Comparison of ENCODE assay signal across 9 cellular contexts in genomic region chr11:14380125-14380936, GRCh38. TPM values are rescaled to one million over a fixed set of nuclear protein-coding genes. Genes with fewer than 3 reads are reported as not detected.
DNase-seq lines count a peak whose midpoint lies in the region; ATAC-seq and TF ChIP-seq lines count a peak whose summit lies in the region.
"Had no signal": no experiment of that assay in that cellular context is flagged by ENCODE, and none has a peak within 500 bp of the region (broad histone marks: within the 10 kb centered on the region; RNA-seq: fewer than 3 reads in every experiment).

No MANE protein-coding gene starts in this region.

- ATAC-seq in HG03521 (IDR thresholded peaks at IDR 0.05; ENCODE audit: unreplicated experiment) = no peak

- TF ChIP-seq POLR2A in esophagus muscularis mucosa (IDR thresholded peaks at IDR 0.05; ENCODE audit: low read depth) = no peak

- WGBS in esophagus muscularis mucosa = 78% methylated on average over 14 of the region's 14 CpGs
- no CpG with 5 or more reads among the region's 14 CpGs for whole genome bisulfite sequencing in trophoblast cell (ENCODE audit: extremely low coverage, insufficient coverage, insufficient read length)

- H3K36me3 Mint-ChIP-seq in CD8-positive, alpha-beta memory T cell = peaks cover 0 to 4% (median 0%) of the 10 kb centered on the region in 3 donors

- no peak overlapping the region for H2AFZ ChIP-seq in trophoblast cell (ENCODE audit: insufficient read depth, low read length, poor library complexity)

- H3K36me3 ChIP-seq in CD8-positive, alpha-beta memory T cell (ENCODE audit: insufficient read depth, low read length) = no peaks in the 10 kb centered on the region
- H3K36me3 ChIP-seq in esophagus muscularis mucosa (no peaks in the 10 kb centered on the region), trophoblast cell (ENCODE audit: control insufficient read depth in 1 of 2, insufficient read depth in 2 of 2, low read length in 2 of 2) (no peaks in the 10 kb centered on the region)

- H3K4me3 ChIP-seq in CD8-positive, alpha-beta memory T cell (ENCODE audit: low read length) = peak overlapping the region; percentile 61
- H3K4me3 ChIP-seq in esophagus muscularis mucosa (peak overlapping the region; percentile 56 to 65 (median 58)), trophoblast cell (ENCODE audit: low read depth, low read length) (no peak overlapping the region)

- H3K4me2 ChIP-seq in trophoblast cell (ENCODE audit: low read length) = peak overlapping the region; percentile 98

- H4K8ac ChIP-seq in trophoblast cell (ENCODE audit: low read depth, low read length) = no peak overlapping the region

- no peak overlapping the region for H4K91ac ChIP-seq in trophoblast cell (ENCODE audit: low read depth, low read length)

- peaks cover 7% of the 10 kb centered on the region for H3K27me3 ChIP-seq in CD8-positive, alpha-beta memory T cell (ENCODE audit: insufficient read depth, low read length, poor library complexity, severe bottlenecking)
- H3K27me3 ChIP-seq in esophagus muscularis mucosa = no peaks in the 10 kb centered on the region
- peaks cover 10% of the 10 kb centered on the region for H3K27me3 ChIP-seq in trophoblast cell (ENCODE audit: insufficient read depth, low read length)

- H3K4me3 Mint-ChIP-seq in CD8-positive, alpha-beta memory T cell = peak overlapping the region; percentile 77 to 94 (median 84)

- H3K27ac Mint-ChIP-seq in CD8-positive, alpha-beta memory T cell = peak overlapping the region in 3 of 8 donors; percentile 48 to 78 (median 66)

- TF ChIP-seq CTCF in RWPE1 (conservative IDR thresholded peaks at IDR 0.05; ENCODE audit: low read depth) = no peak
- TF ChIP-seq CTCF in esophagus muscularis mucosa (IDR thresholded peaks at IDR 0.05) = no peak

- no peak overlapping the region for H3K9ac ChIP-seq in trophoblast cell (ENCODE audit: low read length)

- H2AK5ac ChIP-seq in trophoblast cell (ENCODE audit: low read length) = no peak overlapping the region

- H3K9me3 Mint-ChIP-seq in CD8-positive, alpha-beta memory T cell = no peaks in the 10 kb centered on the region

- TF ChIP-seq EP300 in esophagus muscularis mucosa (IDR thresholded peaks at IDR 0.05) = no peak

- no peaks in the 10 kb centered on the region for H3K79me2 ChIP-seq in trophoblast cell (ENCODE audit: control insufficient read depth, insufficient read depth, low read length, poor library complexity)

- intact Hi-C loops in esophagus muscularis mucosa (cut with DNase I) = loop anchor here (5.0 to 10.0 kb wide), 2 partner anchors 42 to 74 kb away; no protein-coding TSS in a partner anchor

- H3K4me1 ChIP-seq in CD8-positive, alpha-beta memory T cell (ENCODE audit: insufficient read depth, low read length) = peaks cover 4% of the 10 kb centered on the region
- H3K4me1 ChIP-seq in esophagus muscularis mucosa (peaks cover 13 to 26% (median 23%) of the 10 kb centered on the region in 4 donors), trophoblast cell (ENCODE audit: control insufficient read depth in 1 of 2, insufficient read depth in 2 of 2, low read length in 2 of 2) (peaks cover 4 to 7% of the 10 kb centered on the region in 2 experiments)

- H2BK12ac ChIP-seq in trophoblast cell (ENCODE audit: low read length) = no peak overlapping the region

- POLR2A ChIA-PET in CD8-positive, alpha-beta memory T cell (lab: Charles Lee) = interaction anchor here (1.1 kb wide), 1 partner anchor 28 kb away, joined by 3 read pairs; no protein-coding TSS in a partner anchor
- POLR2A ChIA-PET in RWPE1 (lab: Yijun Ruan, JAX; ENCODE audit: low non-redundant PET) = no interaction called here

- H2BK5ac ChIP-seq in trophoblast cell (ENCODE audit: low read depth, low read length, poor library complexity) = no peak overlapping the region

- H4K12ac ChIP-seq in trophoblast cell (ENCODE audit: low read depth, low read length) = no peak overlapping the region

- no peak overlapping the region for H3K4ac ChIP-seq in trophoblast cell (ENCODE audit: low read depth, low read length)

- H2BK120ac ChIP-seq in trophoblast cell (ENCODE audit: insufficient read depth, low read length, poor library complexity) = no peak overlapping the region

- CTCF ChIA-PET in CD8-positive, alpha-beta memory T cell (lab: Charles Lee) = interaction anchor here (1.0 kb wide), 2 partner anchors 18 kb away, joined by 3 read pairs; no protein-coding TSS in a partner anchor
- CTCF ChIA-PET in RWPE1 (lab: Yijun Ruan, JAX) = interaction anchor here (0.7 kb wide), 1 partner anchor 37 kb away, joined by 4 read pairs; no protein-coding TSS in a partner anchor

- no peak overlapping the region for H3K18ac ChIP-seq in trophoblast cell (ENCODE audit: low read length)

- peaks cover 6 to 9% (median 7%) of the 10 kb centered on the region in 3 donors for H3K4me1 Mint-ChIP-seq in CD8-positive, alpha-beta memory T cell

- H3K27me3 Mint-ChIP-seq in CD8-positive, alpha-beta memory T cell = peaks cover 9 to 18% of the 10 kb centered on the region in 2 donors

- no peak overlapping the region for H3K14ac ChIP-seq in trophoblast cell (ENCODE audit: low read length)

- no peak overlapping the region for H3K23ac ChIP-seq in trophoblast cell (ENCODE audit: low read length)

- H3K79me1 ChIP-seq in trophoblast cell (ENCODE audit: low read length) = no peaks in the 10 kb centered on the region

- no peaks in the 10 kb centered on the region for H3K9me3 ChIP-seq in CD8-positive, alpha-beta memory T cell (ENCODE audit: low read length)
- no peaks in the 10 kb centered on the region for H3K9me3 ChIP-seq in esophagus muscularis mucosa
- no peaks in the 10 kb centered on the region for H3K9me3 ChIP-seq in trophoblast cell (ENCODE audit: insufficient read depth, low read depth, low read length)

- no peak overlapping the region for H3K27ac ChIP-seq in CD8-positive, alpha-beta memory T cell (ENCODE audit: low read depth, low read length)
- H3K27ac ChIP-seq in RWPE1 = peak overlapping the region; percentile 85
- H3K27ac ChIP-seq in esophagus muscularis mucosa (replicated peaks in 1 of 4) = peak overlapping the region; percentile 78 to 83 (median 78)
- no peak overlapping the region for H3K27ac ChIP-seq in trophoblast cell (ENCODE audit: low read depth, low read length)

- no peak for DNase-seq in CD8-positive, alpha-beta memory T cell
- no peak for DNase-seq in RWPE1 (ENCODE audit: low spot score)
- no peak for DNase-seq in esophagus muscularis mucosa (ENCODE audit: extremely low spot score)
- DNase-seq in trophoblast cell = no peak
- DNase-seq in stimulated activated CD4-positive, alpha-beta T cell treated with anti-CD3 and anti-CD28 coated beads, Interleukin-2, amount 100 ng/mL, for 48 hours = no peak
- no peak for DNase-seq in SHP77 (lab: John Stamatoyannopoulos, UW)
- DNase-seq in GOT3 (lab: John Stamatoyannopoulos, UW) = no peak
- DNase-seq: Karpas-422 had no signal

RNA-seq across cellular contexts. Expression of gene RRAS2, which starts 21.3 kb away (rescaled TPM):
- total RNA-seq in CD8-positive, alpha-beta memory T cell = 10 to 100 TPM; 70.1 to 72.6 TPM
- 52.6 TPM for polyA plus RNA-seq in CD8-positive, alpha-beta memory T cell
- 10 to 100 TPM; 40.7 to 75.4 (median 58.0) TPM for total RNA-seq in esophagus muscularis mucosa
- polyA plus RNA-seq in trophoblast cell (2013) = 51.8 and 54.1 TPM in 2 replicates

Comparison
In these comparisons a context has a peak if more than half of its experiments do, and no peak if none do; other contexts are left out.
1. H3K27ac ChIP-seq: peak in RWPE1 (single experiment) and esophagus muscularis mucosa (4 of 4); none in CD8-positive, alpha-beta memory T cell (single experiment) and trophoblast cell (single experiment).